ENCODE assay signal across 11 cellular contexts in genomic region chr6:52881662-52881995, GRCh38. TPM values are rescaled to one million over a fixed set of nuclear protein-coding genes. Genes with fewer than 3 reads are reported as not detected.
DNase-seq lines count a peak whose midpoint lies in the region; ATAC-seq and TF ChIP-seq lines count a peak whose summit lies in the region.
"Had no signal": no experiment of that assay in that cellular context is flagged by ENCODE, and none has a peak within 500 bp of the region (broad histone marks: within the 10 kb centered on the region; RNA-seq: fewer than 3 reads in every experiment).

No MANE protein-coding gene starts in this region.

- no peak for TF ChIP-seq POLR2A in gastrocnemius medialis (IDR thresholded peaks at IDR 0.05)

- intact Hi-C loops in activated CD4-positive, alpha-beta memory T cell treated with anti-CD3 and anti-CD28 coated beads for 36 hours (cut with micrococcal nuclease): no loop called here
- intact Hi-C loops in gastrocnemius medialis (cut with DNase I; ENCODE audit: low total_unique reads): no loop called here

- no peaks in the 10 kb centered on the region for H3K79me2 ChIP-seq in hepatocyte

- 0 out of 2 replicates have a peak, but pooled peaks cover 7% of the 10 kb centered on the region for H3K36me3 Mint-ChIP-seq in HFFc6 (ENCODE audit: low read depth)
- H3K36me3 Mint-ChIP-seq in activated CD4-positive, alpha-beta memory T cell treated with anti-CD3 and anti-CD28 coated beads for 36 hours: no peaks in the 10 kb centered on the region

- H3K27me3 Mint-ChIP-seq in HFFc6 (ENCODE audit: insufficient read depth): peaks cover 6% of the 10 kb centered on the region
- peaks cover 2% of the 10 kb centered on the region for H3K27me3 Mint-ChIP-seq in activated CD4-positive, alpha-beta memory T cell treated with anti-CD3 and anti-CD28 coated beads for 36 hours

- no peak overlapping the region for H3K4me3 ChIP-seq in hepatocyte
- H3K4me3 ChIP-seq in gastrocnemius medialis: peak overlapping the region in 3 of 4 donors; percentile 58 to 64 (median 61)

- H3K27ac ChIP-seq in hepatocyte: no peak overlapping the region
- H3K27ac ChIP-seq in gastrocnemius medialis: no peak overlapping the region

- ATAC-seq in gastrocnemius medialis (peak in 1 of 2 donors; percentile 13), HG03045 (IDR thresholded peaks at IDR 0.05; ENCODE audit: unreplicated experiment) (no peak)

- H3K4me3 Mint-ChIP-seq in HFFc6: peak overlapping the region; percentile 88
- peak overlapping the region; percentile 75 for H3K4me3 Mint-ChIP-seq in activated CD4-positive, alpha-beta memory T cell treated with anti-CD3 and anti-CD28 coated beads for 36 hours

- peaks cover 52% of the 10 kb centered on the region for H3K4me1 Mint-ChIP-seq in HFFc6 (ENCODE audit: low read depth)
- H3K4me1 Mint-ChIP-seq in activated CD4-positive, alpha-beta memory T cell treated with anti-CD3 and anti-CD28 coated beads for 36 hours (ENCODE audit: low read depth): peaks cover 11% of the 10 kb centered on the region

- 85% methylated on average over 4 of the region's 4 CpGs for WGBS in hepatocyte (ENCODE audit: low lambda C conversion rate, missing lambda C conversion rate)

- DNase-seq in HFFc6: no peak
- no peak for DNase-seq in activated CD4-positive, alpha-beta memory T cell treated with anti-CD3 and anti-CD28 coated beads for 36 hours
- DNase-seq in hepatocyte (ENCODE audit: low spot score): no peak
- DNase-seq in gastrocnemius medialis: peak in 1 of 2 donors; percentile 10
- no peak for DNase-seq in NCI-H146 (lab: John Stamatoyannopoulos, UW)
- no peak for DNase-seq in NCI-H82 treated with DMSO at 0.1 percent for 48 hours (lab: John Stamatoyannopoulos, UW; ENCODE audit: unreplicated experiment)
- no peak for DNase-seq in central memory CD4-positive, alpha-beta T cell

- POLR2A ChIA-PET in activated CD4-positive, alpha-beta memory T cell treated with anti-CD3 and anti-CD28 coated beads for 36 hours (lab: Charles Lee): no interaction called here

- no peak overlapping the region; the same call in 1 of the 2 replicates for H3K27ac Mint-ChIP-seq in HFFc6
- H3K27ac Mint-ChIP-seq in activated CD4-positive, alpha-beta memory T cell treated with anti-CD3 and anti-CD28 coated beads for 36 hours: no peak overlapping the region

- H4K20me1 ChIP-seq in hepatocyte (ENCODE audit: insufficient read depth, poor library complexity, severe bottlenecking): no peaks in the 10 kb centered on the region

- no peaks in the 10 kb centered on the region for H3K9me2 ChIP-seq in hepatocyte (replicated peaks; ENCODE audit: insufficient read depth)

- TF ChIP-seq CTCF in HFFc6 (IDR thresholded peaks at IDR 0.05) (no peak), hepatocyte (IDR thresholded peaks at IDR 0.05; ENCODE audit: poor library complexity) (no peak), gastrocnemius medialis (IDR thresholded peaks at IDR 0.05 in 4 of 5, conservative IDR thresholded peaks at IDR 0.05 in 1 of 5) (no peak)

- in situ Hi-C loops in gastrocnemius medialis (cut with MboI; ENCODE audit: low sequenced_read_pairs in 4 of 4): no loop called here

- H3K4me1 ChIP-seq in hepatocyte (ENCODE audit: insufficient read depth) (no peaks in the 10 kb centered on the region), gastrocnemius medialis (peaks cover 0 to 4% of the 10 kb centered on the region in 2 donors)

- no peaks in the 10 kb centered on the region for H3K9me3 Mint-ChIP-seq in HFFc6
- H3K9me3 Mint-ChIP-seq in activated CD4-positive, alpha-beta memory T cell treated with anti-CD3 and anti-CD28 coated beads for 36 hours: no peaks in the 10 kb centered on the region

- H3K27me3 ChIP-seq in hepatocyte (no peaks in the 10 kb centered on the region), gastrocnemius medialis (no peaks in the 10 kb centered on the region)

- no peaks in the 10 kb centered on the region for H3K36me3 ChIP-seq in hepatocyte (replicated peaks; ENCODE audit: insufficient read depth, low read depth)
- no peaks in the 10 kb centered on the region for H3K36me3 ChIP-seq in gastrocnemius medialis

- peak overlapping the region; percentile 99 for H2AFZ ChIP-seq in hepatocyte

- H3K4me2 ChIP-seq in hepatocyte: peak overlapping the region; percentile 81

- CTCF ChIA-PET in activated CD4-positive, alpha-beta memory T cell treated with anti-CD3 and anti-CD28 coated beads for 36 hours (lab: Charles Lee): interaction anchor here (0.7 to 1.8 kb wide), 7 partner anchors 10 to 188 kb away, joined by 3 to 5 read pairs (median 4); partner anchors contain the start of genes FBXO9 and GSTA4

- H3K9me3 ChIP-seq in hepatocyte (ENCODE audit: low read depth) (no peaks in the 10 kb centered on the region), gastrocnemius medialis (no peaks in the 10 kb centered on the region)

RNA-seq across cellular contexts. Expression of gene GSTA3, which starts 27.9 kb away (rescaled TPM):
- not detected for total RNA-seq in HFFc6 (2021; fragmentation: NEBNext Ultra II Directional; extraction: Animal tissue kit (Norgen Biotek cat#: 25700))
- not detected for total RNA-seq in activated CD4-positive, alpha-beta memory T cell treated with anti-CD3 and anti-CD28 coated beads for 36 hours
- total RNA-seq in hepatocyte (not detected in 2 replicates), gastrocnemius medialis (not detected)
- polyA plus RNA-seq in hepatocyte: not detected in 2 replicates
- total RNA-seq: cerebellum, H7, kidney epithelial cell had no signal

RNA-seq across cellular contexts. Expression of gene GSTA5, which starts 41.0 kb away (rescaled TPM):
- not detected for total RNA-seq in HFFc6 (2021; fragmentation: NEBNext Ultra II Directional; extraction: Animal tissue kit (Norgen Biotek cat#: 25700))
- total RNA-seq in activated CD4-positive, alpha-beta memory T cell treated with anti-CD3 and anti-CD28 coated beads for 36 hours: not detected
- total RNA-seq in hepatocyte: not detected in 2 replicates
- not detected in 2 replicates for polyA plus RNA-seq in hepatocyte
- not detected for total RNA-seq in gastrocnemius medialis
- total RNA-seq: cerebellum, H7, kidney epithelial cell had no signal
